Comparison of ENCODE assay signal across 14 cellular contexts in genomic region chr12:10147714-10148403, GRCh38.
DNase-seq lines count a peak whose midpoint lies in the region; ATAC-seq and TF ChIP-seq lines count a peak whose summit lies in the region.
"Had no signal": no experiment of that assay in that cellular context is flagged by ENCODE, and none has a peak within 500 bp of the region (broad histone marks: within the 10 kb centered on the region; RNA-seq: fewer than 3 reads in every experiment).

No MANE protein-coding gene starts in this region.

- DNase-seq in AG10803 (ENCODE audit: low read depth) (peak; percentile 35), head of caudate nucleus (no peak), GM10266 (ENCODE audit: extremely low spot score) (no peak)
- DNase-seq: activated CD8-positive, alpha-beta T cell treated with anti-CD3 and anti-CD28 coated beads, Interleukin-2, amount 10 ng/mL, durations not matched to agents 7 days and 5 days; DMS153; MG63; NCI-H345; occipital lobe had no signal

- H3K4me3 ChIP-seq in AG10803 (ENCODE audit: low read length): no peak overlapping the region
- H3K4me3 ChIP-seq: GM23338, MG63 had no signal

- ATAC-seq in GM18909 (IDR thresholded peaks at IDR 0.05; ENCODE audit: poor library complexity, unreplicated experiment): peak; percentile 75
- peak; percentile 84 for ATAC-seq in HG02642 (IDR thresholded peaks at IDR 0.05; ENCODE audit: poor library complexity, unreplicated experiment)
- ATAC-seq in HG03521 (IDR thresholded peaks at IDR 0.05; ENCODE audit: unreplicated experiment): peak; percentile 62
- ATAC-seq in HG03108 (IDR thresholded peaks at IDR 0.05; ENCODE audit: unreplicated experiment): no peak
- ATAC-seq in GM21367 (IDR thresholded peaks at IDR 0.05; ENCODE audit: unreplicated experiment): no peak
- ATAC-seq: activated CD8-positive, alpha-beta T cell treated with anti-CD3 and anti-CD28 coated beads, Interleukin-2, amount 10 ng/mL, durations not matched to agents 7 days and 5 days; GM23338 had no signal

- intact Hi-C loops in head of caudate nucleus (cut with DNase I): loop anchor here (10.0 kb wide), 1 partner anchor 103 kb away; no protein-coding TSS in a partner anchor

- TF ChIP-seq CTCF in AG10803 (conservative IDR thresholded peaks at IDR 0.05; ENCODE audit: low read length) (no peak), GM10266 (IDR thresholded peaks at IDR 0.05; ENCODE audit: control insufficient read depth, insufficient read depth, low read depth, missing control alignments) (no peak)

Comparison
In these comparisons a context has a peak if more than half of its experiments do, and no peak if none do; other contexts are left out.
1. ATAC-seq: peak in GM18909 (single experiment), HG02642 (single experiment) and HG03521 (single experiment); none in HG03108 (single experiment) and GM21367 (single experiment).